In the genomic region with DNA sequence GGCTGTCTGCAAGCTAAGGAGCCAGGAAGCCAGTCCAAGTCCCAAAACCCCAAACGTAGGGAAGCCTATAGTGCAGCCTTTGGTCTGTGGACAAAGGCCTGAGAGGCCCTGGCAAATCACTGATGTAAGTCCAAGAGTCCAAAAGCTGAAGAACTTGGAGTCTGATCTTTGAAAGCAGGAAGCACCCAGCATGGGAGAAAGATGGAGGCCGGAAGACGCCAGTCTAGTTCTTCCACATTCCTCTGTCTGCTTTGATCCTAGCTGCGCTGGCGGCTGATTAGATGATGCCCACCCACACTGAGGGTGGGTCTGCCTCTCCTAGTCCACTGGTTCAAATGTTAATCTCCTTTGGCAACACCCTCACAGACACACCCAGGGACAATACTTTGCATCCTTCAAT, we compare ENCODE assay signal across 1 cellular context.
TF ChIP-seq lines count a peak whose summit lies in the region.

No MANE protein-coding gene starts in this region.

TF ChIP-seq in HCT116, 20 proteins besides CTCF, POLR2A, EP300 and RAD21:
- TF ChIP-seq TCF7L2 (IDR thresholded peaks at IDR 0.05; ENCODE audit: borderline replicate concordance, extremely low read depth, insufficient read depth, insufficient read length) = no peak
- no peak for TF ChIP-seq ELF1 (IDR thresholded peaks at IDR 0.05; ENCODE audit: borderline replicate concordance, low read depth)
- TF ChIP-seq SRF (IDR thresholded peaks at IDR 0.05; ENCODE audit: low read depth) = no peak
- no peak for TF ChIP-seq CBX3 (IDR thresholded peaks at IDR 0.05; ENCODE audit: low read depth)
- TF ChIP-seq EGR1 (IDR thresholded peaks at IDR 0.05; ENCODE audit: low read depth) = no peak
- no peak for TF ChIP-seq SP1 (IDR thresholded peaks at IDR 0.05; ENCODE audit: low read depth)
- TF ChIP-seq EZH2 (IDR thresholded peaks at IDR 0.05) = no peak
- TF ChIP-seq ZFX (IDR thresholded peaks at IDR 0.05) = no peak
- no peak for TF ChIP-seq EZH2phosphoT487 (IDR thresholded peaks at IDR 0.05; ENCODE audit: borderline replicate concordance)
- TF ChIP-seq, protein P1, sequence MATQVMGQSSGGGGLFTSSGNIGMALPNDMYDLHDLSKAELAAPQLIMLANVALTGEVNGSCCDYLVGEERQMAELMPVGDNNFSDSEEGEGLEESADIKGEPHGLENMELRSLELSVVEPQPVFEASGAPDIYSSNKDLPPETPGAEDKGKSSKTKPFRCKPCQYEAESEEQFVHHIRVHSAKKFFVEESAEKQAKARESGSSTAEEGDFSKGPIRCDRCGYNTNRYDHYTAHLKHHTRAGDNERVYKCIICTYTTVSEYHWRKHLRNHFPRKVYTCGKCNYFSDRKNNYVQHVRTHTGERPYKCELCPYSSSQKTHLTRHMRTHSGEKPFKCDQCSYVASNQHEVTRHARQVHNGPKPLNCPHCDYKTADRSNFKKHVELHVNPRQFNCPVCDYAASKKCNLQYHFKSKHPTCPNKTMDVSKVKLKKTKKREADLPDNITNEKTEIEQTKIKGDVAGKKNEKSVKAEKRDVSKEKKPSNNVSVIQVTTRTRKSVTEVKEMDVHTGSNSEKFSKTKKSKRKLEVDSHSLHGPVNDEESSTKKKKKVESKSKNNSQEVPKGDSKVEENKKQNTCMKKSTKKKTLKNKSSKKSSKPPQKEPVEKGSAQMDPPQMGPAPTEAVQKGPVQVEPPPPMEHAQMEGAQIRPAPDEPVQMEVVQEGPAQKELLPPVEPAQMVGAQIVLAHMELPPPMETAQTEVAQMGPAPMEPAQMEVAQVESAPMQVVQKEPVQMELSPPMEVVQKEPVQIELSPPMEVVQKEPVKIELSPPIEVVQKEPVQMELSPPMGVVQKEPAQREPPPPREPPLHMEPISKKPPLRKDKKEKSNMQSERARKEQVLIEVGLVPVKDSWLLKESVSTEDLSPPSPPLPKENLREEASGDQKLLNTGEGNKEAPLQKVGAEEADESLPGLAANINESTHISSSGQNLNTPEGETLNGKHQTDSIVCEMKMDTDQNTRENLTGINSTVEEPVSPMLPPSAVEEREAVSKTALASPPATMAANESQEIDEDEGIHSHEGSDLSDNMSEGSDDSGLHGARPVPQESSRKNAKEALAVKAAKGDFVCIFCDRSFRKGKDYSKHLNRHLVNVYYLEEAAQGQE (IDR thresholded peaks at IDR 0.05; ENCODE audit: low read depth) = no peak
- TF ChIP-seq ATF3 (IDR thresholded peaks at IDR 0.05) = no peak
- TF ChIP-seq, protein P2, sequence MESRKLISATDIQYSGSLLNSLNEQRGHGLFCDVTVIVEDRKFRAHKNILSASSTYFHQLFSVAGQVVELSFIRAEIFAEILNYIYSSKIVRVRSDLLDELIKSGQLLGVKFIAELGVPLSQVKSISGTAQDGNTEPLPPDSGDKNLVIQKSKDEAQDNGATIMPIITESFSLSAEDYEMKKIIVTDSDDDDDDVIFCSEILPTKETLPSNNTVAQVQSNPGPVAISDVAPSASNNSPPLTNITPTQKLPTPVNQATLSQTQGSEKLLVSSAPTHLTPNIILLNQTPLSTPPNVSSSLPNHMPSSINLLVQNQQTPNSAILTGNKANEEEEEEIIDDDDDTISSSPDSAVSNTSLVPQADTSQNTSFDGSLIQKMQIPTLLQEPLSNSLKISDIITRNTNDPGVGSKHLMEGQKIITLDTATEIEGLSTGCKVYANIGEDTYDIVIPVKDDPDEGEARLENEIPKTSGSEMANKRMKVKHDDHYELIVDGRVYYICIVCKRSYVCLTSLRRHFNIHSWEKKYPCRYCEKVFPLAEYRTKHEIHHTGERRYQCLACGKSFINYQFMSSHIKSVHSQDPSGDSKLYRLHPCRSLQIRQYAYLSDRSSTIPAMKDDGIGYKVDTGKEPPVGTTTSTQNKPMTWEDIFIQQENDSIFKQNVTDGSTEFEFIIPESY (IDR thresholded peaks at IDR 0.05; ENCODE audit: extremely low read depth, insufficient replicate concordance, low read length) = no peak
- TF ChIP-seq SIN3A (IDR thresholded peaks at IDR 0.05; ENCODE audit: low read depth) = no peak
- no peak for TF ChIP-seq YY1 (IDR thresholded peaks at IDR 0.05; ENCODE audit: extremely low read depth, insufficient replicate concordance, low read depth, low read length)
- no peak for TF ChIP-seq POLR2AphosphoS5 (IDR thresholded peaks at IDR 0.05; ENCODE audit: low read depth, low read length)
- no peak for TF ChIP-seq CEBPB (IDR thresholded peaks at IDR 0.05; ENCODE audit: low read depth)
- TF ChIP-seq JUND (IDR thresholded peaks at IDR 0.05) = no peak
- no peak for TF ChIP-seq ZNF274 (IDR thresholded peaks at IDR 0.05; ENCODE audit: low read depth, low read length)
- no peak for TF ChIP-seq FOSL1 (IDR thresholded peaks at IDR 0.05; ENCODE audit: low read depth)
- TF ChIP-seq, protein P3, sequence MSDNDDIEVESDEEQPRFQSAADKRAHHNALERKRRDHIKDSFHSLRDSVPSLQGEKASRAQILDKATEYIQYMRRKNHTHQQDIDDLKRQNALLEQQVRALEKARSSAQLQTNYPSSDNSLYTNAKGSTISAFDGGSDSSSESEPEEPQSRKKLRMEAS (IDR thresholded peaks at IDR 0.05) = no peak
TF ChIP-seq in HCT116: peak in this region for 0.
